Comparison of ENCODE assay signal across 18 cellular contexts in the genomic region with DNA sequence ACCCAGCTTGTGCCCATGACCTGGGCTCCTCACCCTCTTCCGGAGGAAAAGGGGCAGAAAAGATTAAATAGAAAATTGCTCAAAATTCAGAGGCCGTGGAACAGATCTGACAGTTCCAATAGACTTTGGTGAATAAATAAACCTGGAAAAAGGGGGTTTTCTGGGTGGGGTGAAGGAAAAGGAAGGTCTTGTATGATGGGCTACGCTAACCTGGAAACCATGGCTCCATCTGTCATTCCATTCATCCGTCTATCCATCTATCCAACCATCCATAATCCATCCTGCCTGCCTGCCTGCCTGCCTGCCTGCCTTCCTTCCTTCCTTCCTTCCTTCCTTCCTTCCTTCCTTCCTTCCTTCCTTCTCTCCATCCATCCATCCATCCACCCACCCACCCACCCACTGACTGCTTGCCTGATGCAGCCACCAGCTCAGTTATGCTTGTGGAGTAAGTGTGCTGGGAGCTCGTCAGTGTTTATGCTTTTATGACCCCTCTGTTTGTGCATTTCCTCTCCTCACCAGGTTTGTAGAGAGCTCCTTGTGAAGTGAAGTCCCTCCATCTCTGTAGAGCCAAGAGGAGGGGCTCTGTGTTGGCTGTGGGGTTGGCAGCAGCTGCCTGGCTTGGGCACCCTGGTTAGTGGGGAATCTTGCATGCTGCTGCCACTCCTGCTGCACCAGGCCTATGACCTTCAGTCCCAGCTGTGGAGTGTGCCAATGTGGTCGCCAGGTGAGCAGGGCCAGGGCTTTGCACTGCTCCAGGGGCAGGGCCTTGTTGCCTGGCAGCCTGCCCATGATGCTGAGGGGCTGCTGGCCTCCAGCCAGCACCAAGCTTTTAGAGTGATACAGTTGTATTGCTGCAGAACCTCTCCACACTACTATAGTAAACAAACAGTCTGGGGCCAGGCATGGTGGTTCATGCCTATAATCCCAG. TPM values are rescaled to one million over a fixed set of nuclear protein-coding genes. Genes with fewer than 3 reads are reported as not detected.
DNase-seq lines count a peak whose midpoint lies in the region; ATAC-seq and TF ChIP-seq lines count a peak whose summit lies in the region.
"Had no signal": no experiment of that assay in that cellular context is flagged by ENCODE, and none has a peak within 500 bp of the region (broad histone marks: within the 10 kb centered on the region; RNA-seq: fewer than 3 reads in every experiment).

No MANE protein-coding gene starts in this region.

- peaks cover 16% of the 10 kb centered on the region for H3K27me3 Mint-ChIP-seq in activated T-cell treated with anti-CD3 and anti-CD28 coated beads, Interleukin-2, amount 50 U/mL, for 72 hours (ENCODE audit: low read depth)
- peaks cover 7% of the 10 kb centered on the region for H3K27me3 Mint-ChIP-seq in activated T-cell treated with anti-CD3 and anti-CD28 coated beads, Interleukin-2, amount 50 U/mL, for 4 hours (ENCODE audit: low read depth)
- peaks cover 30 to 32% of the 10 kb centered on the region in 2 donors for H3K27me3 Mint-ChIP-seq in stimulated activated naive B cell treated with anti-CD40 and anti-IgM and Interleukin-4, amounts not matched to agents 10 μg/mL and 1 μg/mL and 100 μg/mL, for 72 hours

- ATAC-seq in activated T-cell treated with anti-CD3 and anti-CD28 coated beads, Interleukin-2, amount 50 U/mL, for 72 hours (replicated peaks in 1 of 2): no peak
- no peak for ATAC-seq in activated T-cell treated with anti-CD3 and anti-CD28 coated beads, Interleukin-2, amount 50 U/mL, for 4 hours
- no peak for ATAC-seq in stimulated activated naive B cell treated with anti-CD40 and anti-IgM and Interleukin-4, amounts not matched to agents 10 μg/mL and 1 μg/mL and 100 μg/mL, for 72 hours (replicated peaks)
- ATAC-seq: psoas muscle had no signal

- no peak overlapping the region for H3K4me3 Mint-ChIP-seq in activated T-cell treated with anti-CD3 and anti-CD28 coated beads, Interleukin-2, amount 50 U/mL, for 72 hours
- no peak overlapping the region for H3K4me3 Mint-ChIP-seq in activated T-cell treated with anti-CD3 and anti-CD28 coated beads, Interleukin-2, amount 50 U/mL, for 4 hours
- no peak overlapping the region for H3K4me3 Mint-ChIP-seq in stimulated activated naive B cell treated with anti-CD40 and anti-IgM and Interleukin-4, amounts not matched to agents 10 μg/mL and 1 μg/mL and 100 μg/mL, for 72 hours

- peak overlapping the region; percentile 24 for H3K27ac Mint-ChIP-seq in activated T-cell treated with anti-CD3 and anti-CD28 coated beads, Interleukin-2, amount 50 U/mL, for 72 hours
- H3K27ac Mint-ChIP-seq in stimulated activated naive B cell treated with anti-CD40 and anti-IgM and Interleukin-4, amounts not matched to agents 10 μg/mL and 1 μg/mL and 100 μg/mL, for 72 hours: peak overlapping the region; percentile 79

- TF ChIP-seq POLR2A in erythroblast (IDR thresholded peaks at IDR 0.05; ENCODE audit: low read length): no peak

- H3K4me1 Mint-ChIP-seq in activated T-cell treated with anti-CD3 and anti-CD28 coated beads, Interleukin-2, amount 50 U/mL, for 72 hours (ENCODE audit: low read depth): peaks cover 8% of the 10 kb centered on the region
- peaks cover 3% of the 10 kb centered on the region for H3K4me1 Mint-ChIP-seq in activated T-cell treated with anti-CD3 and anti-CD28 coated beads, Interleukin-2, amount 50 U/mL, for 4 hours (ENCODE audit: low read depth)
- peaks cover 9 to 18% of the 10 kb centered on the region in 2 donors for H3K4me1 Mint-ChIP-seq in stimulated activated naive B cell treated with anti-CD40 and anti-IgM and Interleukin-4, amounts not matched to agents 10 μg/mL and 1 μg/mL and 100 μg/mL, for 72 hours

- H3K9me3 ChIP-seq in NT2/D1 (ENCODE audit: insufficient read depth, low read length): no peaks in the 10 kb centered on the region
- H3K9me3 ChIP-seq: Caco-2, psoas muscle, stomach had no signal

- H3K4me3 ChIP-seq in NT2/D1 (ENCODE audit: insufficient read length, low read depth): no peak overlapping the region
- H3K4me3 ChIP-seq: psoas muscle, stomach had no signal

- no peaks in the 10 kb centered on the region for H3K36me3 Mint-ChIP-seq in activated T-cell treated with anti-CD3 and anti-CD28 coated beads, Interleukin-2, amount 50 U/mL, for 72 hours (ENCODE audit: insufficient read depth in 2 of 2)
- no peaks in the 10 kb centered on the region for H3K36me3 Mint-ChIP-seq in activated T-cell treated with anti-CD3 and anti-CD28 coated beads, Interleukin-2, amount 50 U/mL, for 4 hours (ENCODE audit: insufficient read depth)
- H3K36me3 Mint-ChIP-seq in stimulated activated naive B cell treated with anti-CD40 and anti-IgM and Interleukin-4, amounts not matched to agents 10 μg/mL and 1 μg/mL and 100 μg/mL, for 72 hours: no peaks in the 10 kb centered on the region

- no peaks in the 10 kb centered on the region for H3K36me3 ChIP-seq in NT2/D1 (ENCODE audit: insufficient read depth, insufficient read length, low read length)
- H3K36me3 ChIP-seq: stomach had no signal

- H3K9me3 Mint-ChIP-seq in activated T-cell treated with anti-CD3 and anti-CD28 coated beads, Interleukin-2, amount 50 U/mL, for 72 hours: no peaks in the 10 kb centered on the region
- H3K9me3 Mint-ChIP-seq in activated T-cell treated with anti-CD3 and anti-CD28 coated beads, Interleukin-2, amount 50 U/mL, for 4 hours: no peaks in the 10 kb centered on the region
- no peaks in the 10 kb centered on the region for H3K9me3 Mint-ChIP-seq in stimulated activated naive B cell treated with anti-CD40 and anti-IgM and Interleukin-4, amounts not matched to agents 10 μg/mL and 1 μg/mL and 100 μg/mL, for 72 hours

- no peak for DNase-seq in activated T-cell treated with anti-CD3 and anti-CD28 coated beads, Interleukin-2, amount 50 U/mL, for 72 hours
- DNase-seq in activated T-cell treated with anti-CD3 and anti-CD28 coated beads, Interleukin-2, amount 50 U/mL, for 4 hours: no peak
- DNase-seq in NCI-H2107 (lab: John Stamatoyannopoulos, UW) (peak; percentile 59), NT2/D1 (ENCODE audit: low read depth, low spot score) (no peak), SK-N-DZ (ENCODE audit: low spot score) (no peak), erythroblast (lab: John Stamatoyannopoulos, UW) (no peak), occipital lobe (lab: John Stamatoyannopoulos, UW) (no peak)
- no peak for DNase-seq in stimulated activated naive B cell treated with anti-CD40 and anti-IgM and Interleukin-4, amounts not matched to agents 10 μg/mL and 1 μg/mL and 100 μg/mL, for 72 hours
- DNase-seq: Caco-2; foreskin melanocyte; GF-D8; IMR-90; OCI-M1; psoas muscle; stimulated activated CD4-positive, alpha-beta T cell treated with anti-CD3 and anti-CD28 coated beads, Interleukin-12 subunit alpha, Interleukin-12 subunit beta, amount 100 ng/mL, for 4 hours; stomach had no signal

- peaks cover 42% of the 10 kb centered on the region for H3K4me1 ChIP-seq in NT2/D1 (ENCODE audit: insufficient read depth, insufficient read length)
- H3K4me1 ChIP-seq: Caco-2, psoas muscle, stomach had no signal

- H3K27me3 ChIP-seq in NT2/D1 (ENCODE audit: insufficient read depth, insufficient read length): no peaks in the 10 kb centered on the region

- H3K9ac ChIP-seq in NT2/D1 (ENCODE audit: insufficient read length, low read depth): peak overlapping the region; percentile 12

RNA-seq across cellular contexts. Expression of a gene that starts 16.0 kb away (rescaled TPM):
- total RNA-seq in activated T-cell treated with anti-CD3 and anti-CD28 coated beads, Interleukin-2, amount 50 U/mL, for 72 hours: not detected
- total RNA-seq in activated T-cell treated with anti-CD3 and anti-CD28 coated beads, Interleukin-2, amount 50 U/mL, for 4 hours: 1 to 10 TPM in 2 of 3 donors, under 1 TPM in 1; 0.91 to 1.3 (median 1.0) TPM
- 0.96 and 1.3 TPM in 2 replicates for polyA plus RNA-seq in SK-N-DZ (2014; cell fraction: cytosol; rRNA removed)
- 0.52 and 0.62 TPM in 2 replicates for polyA plus RNA-seq in SK-N-DZ (2014; cell fraction: nucleus; rRNA removed)
- 9.4 TPM for total RNA-seq in occipital lobe
- total RNA-seq: Caco-2, cerebellum, IMR-90, stomach had no signal
- polyA plus RNA-seq: AG04450, IMR-90 had no signal

RNA-seq across cellular contexts. Expression of a gene that starts 50.1 kb away (rescaled TPM):
- total RNA-seq in activated T-cell treated with anti-CD3 and anti-CD28 coated beads, Interleukin-2, amount 50 U/mL, for 72 hours: 10 to 100 TPM; 28.4 to 31.7 TPM
- total RNA-seq in activated T-cell treated with anti-CD3 and anti-CD28 coated beads, Interleukin-2, amount 50 U/mL, for 4 hours: 100 to 1,000 TPM; 103 to 105 (median 104) TPM
- polyA plus RNA-seq in SK-N-DZ (2014; cell fraction: cytosol; rRNA removed): 95.0 and 95.5 TPM in 2 replicates
- 36.9 and 51.2 TPM in 2 replicates for polyA plus RNA-seq in SK-N-DZ (2014; cell fraction: nucleus; rRNA removed)
- 52.9 TPM for total RNA-seq in occipital lobe

RNA-seq across cellular contexts. Expression of a gene that starts 57.3 kb away (rescaled TPM):
- total RNA-seq in activated T-cell treated with anti-CD3 and anti-CD28 coated beads, Interleukin-2, amount 50 U/mL, for 72 hours: 10 to 100 TPM; 32.7 to 34.5 TPM
- total RNA-seq in activated T-cell treated with anti-CD3 and anti-CD28 coated beads, Interleukin-2, amount 50 U/mL, for 4 hours: 10 to 100 TPM; 15.9 to 33.8 (median 26.9) TPM
- 8.5 and 9.1 TPM in 2 replicates for polyA plus RNA-seq in SK-N-DZ (2014; cell fraction: cytosol; rRNA removed)
- 8.7 and 10.1 TPM in 2 replicates for polyA plus RNA-seq in SK-N-DZ (2014; cell fraction: nucleus; rRNA removed)
- 4.1 TPM for total RNA-seq in occipital lobe
